Comparison of ENCODE assay signal across 8 cellular contexts in the genomic region with DNA sequence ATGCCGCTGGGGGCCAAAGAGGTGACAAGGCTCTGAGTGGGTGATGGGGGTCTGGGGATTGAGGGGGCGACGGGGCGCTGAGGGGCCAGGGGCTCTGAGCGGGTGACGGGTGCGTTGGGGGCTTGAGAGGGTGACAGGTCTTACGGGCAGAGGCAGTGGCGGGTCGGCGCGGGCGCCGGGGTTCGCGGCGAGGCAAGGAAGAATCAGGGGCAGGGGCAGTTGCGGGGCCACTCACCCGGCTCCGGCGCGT. TPM values are rescaled to one million over a fixed set of nuclear protein-coding genes. Genes with fewer than 3 reads are reported as not detected.
DNase-seq lines count a peak whose midpoint lies in the region; ATAC-seq and TF ChIP-seq lines count a peak whose summit lies in the region.

No MANE protein-coding gene starts in this region.

- peaks cover 56% of the 10 kb centered on the region for H3K36me3 Mint-ChIP-seq in activated T-cell treated with anti-CD3 and anti-CD28 coated beads, Interleukin-2, amount 50 U/mL, for 4 hours (ENCODE audit: insufficient read depth)

- H3K4me1 Mint-ChIP-seq in activated T-cell treated with anti-CD3 and anti-CD28 coated beads, Interleukin-2, amount 50 U/mL, for 4 hours (ENCODE audit: low read depth), result peaks cover 48% of the 10 kb centered on the region

- TF ChIP-seq RAD21 in liver (IDR thresholded peaks at IDR 0.05), result no peak

- H3K4me1 ChIP-seq in adrenal gland (replicated peaks in 1 of 2), result peaks cover 29 to 57% of the 10 kb centered on the region in 2 donors
- H3K4me1 ChIP-seq in liver (ENCODE audit: control insufficient read depth in 4 of 4, insufficient read depth in 4 of 4, low read length in 3 of 4), result peaks cover 0 to 38% (median 22%) of the 10 kb centered on the region in 4 donors
- peaks cover 0 to 65% (median 31%) of the 10 kb centered on the region in 4 donors for H3K4me1 ChIP-seq in tibial artery

- H3K9me3 ChIP-seq in adrenal gland (replicated peaks in 1 of 3), result peaks cover 0 to 23% (median 0%) of the 10 kb centered on the region in 3 donors
- H3K9me3 ChIP-seq in liver (ENCODE audit: control insufficient read depth in 4 of 4, low read length in 3 of 4), result peaks cover 4 to 13% (median 6%) of the 10 kb centered on the region in 4 donors
- peaks cover 0 to 5% (median 0%) of the 10 kb centered on the region in 3 donors for H3K9me3 ChIP-seq in tibial artery

- no peaks in the 10 kb centered on the region for H3K27me3 Mint-ChIP-seq in activated T-cell treated with anti-CD3 and anti-CD28 coated beads, Interleukin-2, amount 50 U/mL, for 4 hours (ENCODE audit: low read depth)

- intact Hi-C loops in adrenal gland (cut with DNase I), result no loop called here
- intact Hi-C loops in tibial artery (cut with DNase I; ENCODE audit: low total_unique reads), result no loop called here

- H3K9ac ChIP-seq in liver (ENCODE audit: low read depth in 1 of 2, low read length in 2 of 2), result peak overlapping the region; percentile 33 to 74

- TF ChIP-seq CTCF in adrenal gland (IDR thresholded peaks at IDR 0.05), result no peak
- TF ChIP-seq CTCF in liver (IDR thresholded peaks at IDR 0.05; ENCODE audit: low read depth, low read length, missing input control), result no peak
- TF ChIP-seq CTCF in tibial artery (IDR thresholded peaks at IDR 0.05), result no peak

- ATAC-seq in activated T-cell treated with anti-CD3 and anti-CD28 coated beads, Interleukin-2, amount 50 U/mL, for 4 hours, result no peak

- 0 to 2% (median 0%) methylated on average over 1 to 22 of the region's 22 CpGs for WGBS in adrenal gland, 4 donors
- WGBS in liver, result under 1% methylated on average over 22 of the region's 22 CpGs

- no peak for DNase-seq in activated T-cell treated with anti-CD3 and anti-CD28 coated beads, Interleukin-2, amount 50 U/mL, for 4 hours
- no peak for DNase-seq in activated T-cell treated with anti-CD3 and anti-CD28 coated beads, Interleukin-2, amount 50 U/mL, for 48 hours
- no peak for DNase-seq in adrenal gland
- no peak for DNase-seq in tibial artery
- no peak for DNase-seq in NCI-H2196 treated with DMSO at 0.1 percent for 48 hours (lab: John Stamatoyannopoulos, UW; ENCODE audit: unreplicated experiment)
- no peak for DNase-seq in C1 segment of cervical spinal cord (lab: John Stamatoyannopoulos, UW)
- DNase-seq in NCI-H345 (lab: John Stamatoyannopoulos, UW), result no peak

- H3K36me3 ChIP-seq in adrenal gland (replicated peaks in 1 of 2) (peaks cover 0 to 53% of the 10 kb centered on the region in 2 donors), liver (ENCODE audit: control insufficient read depth in 4 of 4, insufficient read depth in 3 of 4, low read depth in 1 of 4, low read length in 3 of 4) (peaks cover 22 to 39% (median 30%) of the 10 kb centered on the region in 4 donors), tibial artery (peaks cover 46 to 63% (median 53%) of the 10 kb centered on the region in 3 donors)

- H3K4me3 ChIP-seq in adrenal gland (peak overlapping the region; percentile 65 to 89 (median 78)), liver (ENCODE audit: low read depth in 1 of 3, low read length in 3 of 3) (peak overlapping the region; percentile 85 to 95 (median 95)), tibial artery (peak overlapping the region; percentile 82 to 94)

- H3K27me3 ChIP-seq in adrenal gland (no peaks in the 10 kb centered on the region), liver (ENCODE audit: control insufficient read depth in 4 of 4, insufficient read depth in 4 of 4, low read length in 3 of 4) (no peaks in the 10 kb centered on the region), tibial artery (no peaks in the 10 kb centered on the region)

- H3K9me3 Mint-ChIP-seq in activated T-cell treated with anti-CD3 and anti-CD28 coated beads, Interleukin-2, amount 50 U/mL, for 4 hours, result peaks cover 7% of the 10 kb centered on the region

- TF ChIP-seq POLR2A in adrenal gland (IDR thresholded peaks at IDR 0.05), result peak; percentile 62 to 86

- H3K27ac ChIP-seq in adrenal gland (peak overlapping the region; percentile 85 to 98 (median 98)), liver (ENCODE audit: low read depth in 1 of 2, low read length in 2 of 2) (peak overlapping the region; percentile 91 to 97), tibial artery (peak overlapping the region; percentile 92 to 96)

- H3K4me3 Mint-ChIP-seq in activated T-cell treated with anti-CD3 and anti-CD28 coated beads, Interleukin-2, amount 50 U/mL, for 4 hours, result peak overlapping the region; percentile 99

TF ChIP-seq in liver, 16 proteins besides CTCF, POLR2A, EP300 and RAD21:
- TF ChIP-seq YY1 (IDR thresholded peaks at IDR 0.05) (no peak), RXRA (IDR thresholded peaks at IDR 0.05) (no peak), NR2F2 (IDR thresholded peaks at IDR 0.05) (no peak), GABPA (IDR thresholded peaks at IDR 0.05 in 1 of 2, conservative IDR thresholded peaks at IDR 0.05 in 1 of 2) (no peak), FOXA2 (IDR thresholded peaks at IDR 0.05) (no peak), FOXA1 (IDR thresholded peaks at IDR 0.05) (no peak), JUND (IDR thresholded peaks at IDR 0.05) (no peak), EGR1 (IDR thresholded peaks at IDR 0.05; ENCODE audit: low read depth in 2 of 2) (no peak), SP1 (IDR thresholded peaks at IDR 0.05) (no peak), HNF4A (conservative IDR thresholded peaks at IDR 0.05) (no peak), HNF4G (IDR thresholded peaks at IDR 0.05) (no peak), TAF1 (conservative IDR thresholded peaks at IDR 0.05) (no peak)
- TF ChIP-seq, protein P1, sequence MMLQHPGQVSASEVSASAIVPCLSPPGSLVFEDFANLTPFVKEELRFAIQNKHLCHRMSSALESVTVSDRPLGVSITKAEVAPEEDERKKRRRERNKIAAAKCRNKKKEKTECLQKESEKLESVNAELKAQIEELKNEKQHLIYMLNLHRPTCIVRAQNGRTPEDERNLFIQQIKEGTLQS (IDR thresholded peaks at IDR 0.05), result no peak
- TF ChIP-seq, protein P2, sequence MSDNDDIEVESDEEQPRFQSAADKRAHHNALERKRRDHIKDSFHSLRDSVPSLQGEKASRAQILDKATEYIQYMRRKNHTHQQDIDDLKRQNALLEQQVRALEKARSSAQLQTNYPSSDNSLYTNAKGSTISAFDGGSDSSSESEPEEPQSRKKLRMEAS (IDR thresholded peaks at IDR 0.05), result no peak
- TF ChIP-seq, protein P3, sequence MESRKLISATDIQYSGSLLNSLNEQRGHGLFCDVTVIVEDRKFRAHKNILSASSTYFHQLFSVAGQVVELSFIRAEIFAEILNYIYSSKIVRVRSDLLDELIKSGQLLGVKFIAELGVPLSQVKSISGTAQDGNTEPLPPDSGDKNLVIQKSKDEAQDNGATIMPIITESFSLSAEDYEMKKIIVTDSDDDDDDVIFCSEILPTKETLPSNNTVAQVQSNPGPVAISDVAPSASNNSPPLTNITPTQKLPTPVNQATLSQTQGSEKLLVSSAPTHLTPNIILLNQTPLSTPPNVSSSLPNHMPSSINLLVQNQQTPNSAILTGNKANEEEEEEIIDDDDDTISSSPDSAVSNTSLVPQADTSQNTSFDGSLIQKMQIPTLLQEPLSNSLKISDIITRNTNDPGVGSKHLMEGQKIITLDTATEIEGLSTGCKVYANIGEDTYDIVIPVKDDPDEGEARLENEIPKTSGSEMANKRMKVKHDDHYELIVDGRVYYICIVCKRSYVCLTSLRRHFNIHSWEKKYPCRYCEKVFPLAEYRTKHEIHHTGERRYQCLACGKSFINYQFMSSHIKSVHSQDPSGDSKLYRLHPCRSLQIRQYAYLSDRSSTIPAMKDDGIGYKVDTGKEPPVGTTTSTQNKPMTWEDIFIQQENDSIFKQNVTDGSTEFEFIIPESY (IDR thresholded peaks at IDR 0.05), result no peak
- TF ChIP-seq, protein P4, sequence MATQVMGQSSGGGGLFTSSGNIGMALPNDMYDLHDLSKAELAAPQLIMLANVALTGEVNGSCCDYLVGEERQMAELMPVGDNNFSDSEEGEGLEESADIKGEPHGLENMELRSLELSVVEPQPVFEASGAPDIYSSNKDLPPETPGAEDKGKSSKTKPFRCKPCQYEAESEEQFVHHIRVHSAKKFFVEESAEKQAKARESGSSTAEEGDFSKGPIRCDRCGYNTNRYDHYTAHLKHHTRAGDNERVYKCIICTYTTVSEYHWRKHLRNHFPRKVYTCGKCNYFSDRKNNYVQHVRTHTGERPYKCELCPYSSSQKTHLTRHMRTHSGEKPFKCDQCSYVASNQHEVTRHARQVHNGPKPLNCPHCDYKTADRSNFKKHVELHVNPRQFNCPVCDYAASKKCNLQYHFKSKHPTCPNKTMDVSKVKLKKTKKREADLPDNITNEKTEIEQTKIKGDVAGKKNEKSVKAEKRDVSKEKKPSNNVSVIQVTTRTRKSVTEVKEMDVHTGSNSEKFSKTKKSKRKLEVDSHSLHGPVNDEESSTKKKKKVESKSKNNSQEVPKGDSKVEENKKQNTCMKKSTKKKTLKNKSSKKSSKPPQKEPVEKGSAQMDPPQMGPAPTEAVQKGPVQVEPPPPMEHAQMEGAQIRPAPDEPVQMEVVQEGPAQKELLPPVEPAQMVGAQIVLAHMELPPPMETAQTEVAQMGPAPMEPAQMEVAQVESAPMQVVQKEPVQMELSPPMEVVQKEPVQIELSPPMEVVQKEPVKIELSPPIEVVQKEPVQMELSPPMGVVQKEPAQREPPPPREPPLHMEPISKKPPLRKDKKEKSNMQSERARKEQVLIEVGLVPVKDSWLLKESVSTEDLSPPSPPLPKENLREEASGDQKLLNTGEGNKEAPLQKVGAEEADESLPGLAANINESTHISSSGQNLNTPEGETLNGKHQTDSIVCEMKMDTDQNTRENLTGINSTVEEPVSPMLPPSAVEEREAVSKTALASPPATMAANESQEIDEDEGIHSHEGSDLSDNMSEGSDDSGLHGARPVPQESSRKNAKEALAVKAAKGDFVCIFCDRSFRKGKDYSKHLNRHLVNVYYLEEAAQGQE (IDR thresholded peaks at IDR 0.05), result no peak

RNA-seq across cellular contexts. Expression of a gene that starts 0.1 kb away (rescaled TPM):
- total RNA-seq in activated T-cell treated with anti-CD3 and anti-CD28 coated beads, Interleukin-2, amount 50 U/mL, for 4 hours, result 10 to 100 TPM; 52.5 to 69.2 (median 56.4) TPM
- 10 to 100 TPM; 21.2 to 39.6 (median 31.5) TPM for total RNA-seq in adrenal gland
- 10 to 100 TPM; 10.7 to 21.9 (median 10.7) TPM for polyA plus RNA-seq in adrenal gland
- total RNA-seq in liver, result 10 to 100 TPM; 10.1 to 16.1 TPM
- polyA plus RNA-seq in liver, result 1 to 10 TPM; 6.9 to 7.2 TPM

RNA-seq across cellular contexts. Expression of a gene that starts 58.5 kb away (rescaled TPM):
- total RNA-seq in activated T-cell treated with anti-CD3 and anti-CD28 coated beads, Interleukin-2, amount 50 U/mL, for 4 hours, result 10 to 100 TPM; 89.6 to 94.8 (median 93.1) TPM
- total RNA-seq in adrenal gland (10 to 100 TPM; 18.7 to 28.5 (median 22.1) TPM), liver (10 to 100 TPM; 13.8 to 16.0 TPM)
- polyA plus RNA-seq in adrenal gland (10 to 100 TPM; 25.4 to 42.3 (median 31.5) TPM), liver (10 to 100 TPM in 1 of 2 donors, 1 to 10 TPM in 1; 8.8 to 12.1 TPM)
